ENCODE assay signal across 25 cellular contexts in the genomic region with DNA sequence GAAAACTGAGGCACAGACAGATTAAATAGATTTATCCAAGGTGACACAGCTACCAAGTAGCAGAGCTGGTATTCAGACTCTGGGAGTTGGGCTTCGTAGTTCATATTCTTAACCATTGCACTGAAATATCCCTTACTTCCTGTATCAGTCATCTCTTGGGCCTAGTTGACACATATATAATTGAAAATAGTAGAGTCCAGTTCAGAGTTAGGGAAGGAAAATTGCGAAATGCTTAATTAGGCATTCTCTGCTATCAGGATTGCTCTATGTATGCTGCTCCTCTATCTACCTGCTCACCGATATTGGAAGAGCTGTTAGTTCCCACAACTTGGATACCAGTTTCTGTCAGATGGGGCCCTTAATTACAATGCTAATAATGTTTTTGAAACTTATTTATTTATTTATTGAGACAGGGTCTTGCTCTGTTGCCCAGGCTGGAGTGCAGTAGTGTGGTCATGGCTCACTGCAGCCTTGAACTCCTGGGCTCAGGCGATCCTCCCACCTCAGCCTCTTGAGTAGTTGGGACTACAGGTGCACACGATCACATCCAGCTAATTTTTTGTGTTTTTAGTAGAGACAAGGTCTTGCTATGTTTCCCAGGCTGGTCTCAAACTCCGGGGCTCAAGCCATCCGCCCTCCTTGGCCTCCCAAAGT.
"Had no signal": no experiment of that assay in that cellular context is flagged by ENCODE, and none has a peak within 500 bp of the region (broad histone marks: within the 10 kb centered on the region; RNA-seq: fewer than 3 reads in every experiment).

No MANE protein-coding gene starts in this region.

- H3K4me3 ChIP-seq: breast epithelium, colonic mucosa, dorsolateral prefrontal cortex, esophagus muscularis mucosa, hepatocyte, left lung, prostate gland, spleen, thoracic aorta had no signal

- H3K27ac ChIP-seq: breast epithelium, colonic mucosa, dorsolateral prefrontal cortex, esophagus muscularis mucosa, hepatocyte, left lung, prostate gland, spleen, thoracic aorta had no signal

- H3K4me2 ChIP-seq: hepatocyte had no signal

- H2AFZ ChIP-seq: hepatocyte had no signal

- H3K36me3 ChIP-seq: colonic mucosa, prostate gland had no signal

- H3K27me3 ChIP-seq: breast epithelium, colonic mucosa, dorsolateral prefrontal cortex, esophagus muscularis mucosa, hepatocyte, left lung, spleen had no signal

- H3K4me1 ChIP-seq: breast epithelium, colonic mucosa, prostate gland had no signal

- FAIRE-seq: frontal cortex had no signal

- H3K27me3 Mint-ChIP-seq: activated CD4-positive, alpha-beta memory T cell treated with anti-CD3 and anti-CD28 coated beads for 36 hours; activated naive CD8-positive, alpha-beta T cell treated with anti-CD3 and anti-CD28 coated beads, Interleukin-2, amount 10 ng/mL, durations not matched to agents 7 days and 5 days; effector memory CD8-positive, alpha-beta T cell; type B pancreatic cell had no signal

- DNase-seq: activated CD4-positive, alpha-beta memory T cell treated with anti-CD3 and anti-CD28 coated beads for 36 hours; activated CD4-positive, alpha-beta T cell treated with anti-CD3 and anti-CD28 coated beads for 48 hours; activated naive CD4-positive, alpha-beta T cell treated with Interleukin-2 at 50 U/mL for 16 hours; activated naive CD8-positive, alpha-beta T cell treated with anti-CD3 and anti-CD28 coated beads, Interleukin-2, amount 10 ng/mL, durations not matched to agents 7 days and 5 days; activated T-cell treated with anti-CD3 and anti-CD28 coated beads, Interleukin-2, amount 50 U/mL, for 48 hours; amniotic stem cell; colonic mucosa; dorsolateral prefrontal cortex; effector memory CD8-positive, alpha-beta T cell; glutamatergic neuron; kidney glomerular epithelial cell; left lung; natural killer cell; spleen; stimulated activated CD4-positive, alpha-beta T cell treated with anti-CD3 and anti-CD28 coated beads, Interleukin-4, amount 100 ng/mL, for 1 hour; stimulated activated naive CD4-positive, alpha-beta T cell treated with Interleukin-2 at 50 U/mL for 16 hours; T-helper 9 cell had no signal

- H3K4me1 Mint-ChIP-seq: mesothelial cell of epicardium had no signal

- H3K9me3 Mint-ChIP-seq: activated CD4-positive, alpha-beta memory T cell treated with anti-CD3 and anti-CD28 coated beads for 36 hours; activated naive CD8-positive, alpha-beta T cell treated with anti-CD3 and anti-CD28 coated beads, Interleukin-2, amount 10 ng/mL, durations not matched to agents 7 days and 5 days; effector memory CD8-positive, alpha-beta T cell; mesothelial cell of epicardium; natural killer cell; type B pancreatic cell had no signal

- H3K4me3 Mint-ChIP-seq: activated CD4-positive, alpha-beta memory T cell treated with anti-CD3 and anti-CD28 coated beads for 36 hours; activated naive CD8-positive, alpha-beta T cell treated with anti-CD3 and anti-CD28 coated beads, Interleukin-2, amount 10 ng/mL, durations not matched to agents 7 days and 5 days; effector memory CD8-positive, alpha-beta T cell; mesothelial cell of epicardium; natural killer cell; type B pancreatic cell had no signal

- H3K36me3 Mint-ChIP-seq: natural killer cell had no signal

- H3K27ac Mint-ChIP-seq: activated CD4-positive, alpha-beta memory T cell treated with anti-CD3 and anti-CD28 coated beads for 36 hours; activated naive CD8-positive, alpha-beta T cell treated with anti-CD3 and anti-CD28 coated beads, Interleukin-2, amount 10 ng/mL, durations not matched to agents 7 days and 5 days; type B pancreatic cell had no signal

- H3K9me3 ChIP-seq: breast epithelium, colonic mucosa, esophagus muscularis mucosa, left lung, prostate gland, spleen, thoracic aorta had no signal

- ATAC-seq: effector memory CD8-positive, alpha-beta T cell; left lung; natural killer cell had no signal
